34 cellular contexts compared by ENCODE assay signal in the genomic region with DNA sequence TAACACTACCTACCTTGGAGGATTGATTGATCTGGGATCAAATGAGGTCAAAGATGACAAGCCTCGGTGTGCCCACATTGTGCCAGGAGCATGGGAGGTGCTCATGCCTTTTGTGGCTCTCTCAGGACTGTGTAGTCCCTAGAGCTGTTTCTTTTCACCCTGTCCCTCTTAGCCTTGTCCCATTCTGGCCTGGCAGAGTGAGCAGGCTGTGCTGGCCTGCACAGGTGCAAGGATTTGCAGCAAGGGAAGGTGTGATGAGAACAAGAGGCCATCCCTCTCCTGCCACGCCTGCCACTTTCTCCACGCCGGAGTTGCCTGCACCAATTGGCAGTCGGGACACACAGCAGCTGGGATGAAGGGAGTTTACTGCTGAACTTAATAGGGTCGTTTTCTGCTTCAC.
"Had no signal": no experiment of that assay in that cellular context is flagged by ENCODE, and none has a peak within 500 bp of the region (broad histone marks: within the 10 kb centered on the region; RNA-seq: fewer than 3 reads in every experiment).

No MANE protein-coding gene starts in this region.

- FAIRE-seq: astrocyte, TTC549 had no signal

- H3K9me3 ChIP-seq: adrenal gland, body of pancreas, breast epithelium had no signal

- H3K4me3 ChIP-seq: adrenal gland, body of pancreas, breast epithelium had no signal

- ATAC-seq: activated CD8-positive, alpha-beta T cell treated with anti-CD3 and anti-CD28 coated beads for 36 hours; activated naive CD4-positive, alpha-beta T cell treated with anti-CD3 and anti-CD28 coated beads, Interleukin-2, amount 50 U/mL, for 72 hours; activated T-cell treated with anti-CD3 and anti-CD28 coated beads, Interleukin-2, amount 50 U/mL, for 4 hours; activated T-cell treated with anti-CD3 and anti-CD28 coated beads, Interleukin-2, amount 50 U/mL, for 72 hours; activated T-helper 17 cell treated with anti-CD3 and anti-CD28 coated beads, Interleukin-2, amount 50 U/mL, for 72 hours; body of pancreas had no signal

- H3K36me3 ChIP-seq: adrenal gland, brain microvascular endothelial cell, breast epithelium had no signal

- H3K4me1 ChIP-seq: adrenal gland, body of pancreas, breast epithelium had no signal

- H3K27ac ChIP-seq: adrenal gland, body of pancreas, brain microvascular endothelial cell, breast epithelium, VCaP had no signal

- DNase-seq: activated B cell treated with CpG ODN at 0.5 μM for 24 hours; activated CD4-positive, alpha-beta memory T cell treated with anti-CD3 and anti-CD28 coated beads for 36 hours; activated CD4-positive, alpha-beta T cell treated with anti-CD3 and anti-CD28 coated beads for 4 hours; activated CD4-positive, alpha-beta T cell treated with anti-CD3 and anti-CD28 coated beads, Interleukin-2, amount 10 ng/mL, durations not matched to agents 24 days and 14 days; activated CD4-positive, alpha-beta T cell treated with anti-CD3 and anti-CD28 coated beads, Interleukin-2, amount 50 U/mL, for 1 hour; activated CD4-positive, alpha-beta T cell treated with anti-CD3 and anti-CD28 coated beads, Interleukin-2, amount 50 U/mL, for 4 hours; activated CD4-positive, CD25-positive, alpha-beta regulatory T cell treated with anti-CD3 and anti-CD28 coated beads, Interleukin-2, amount 50 U/mL, for 72 hours; activated CD8-positive, alpha-beta memory T cell treated with anti-CD3 and anti-CD28 coated beads, Interleukin-2, amount 50 U/mL, for 4 hours; activated CD8-positive, alpha-beta T cell treated with anti-CD3 and anti-CD28 coated beads for 36 hours; activated effector memory CD4-positive, alpha-beta T cell treated with anti-CD3 and anti-CD28 coated beads, Interleukin-2, amount 50 U/mL, for 16 hours; activated gamma-delta T cell treated with Interleukin-2 at 50 U/mL for 16 hours; activated naive CD4-positive, alpha-beta T cell; activated naive CD4-positive, alpha-beta T cell treated with anti-CD3 and anti-CD28 coated beads for 36 hours; activated naive CD4-positive, alpha-beta T cell treated with anti-CD3 and anti-CD28 coated beads, Interleukin-2, amount 50 U/mL, for 16 hours; activated naive CD8-positive, alpha-beta T cell treated with anti-CD3 and anti-CD28 coated beads for 36 hours; activated T-cell treated with anti-CD3 and anti-CD28 coated beads for 4 hours; activated T-cell treated with anti-CD3 and anti-CD28 coated beads, Interleukin-2, amount 50 U/mL, for 1 hour; activated T-cell treated with anti-CD3 and anti-CD28 coated beads, Interleukin-2, amount 50 U/mL, for 4 hours; activated T-cell treated with anti-CD3 and anti-CD28 coated beads, Interleukin-2, amount 50 U/mL, for 72 hours; adrenal gland; amniotic stem cell; aorta; body of pancreas; brain microvascular endothelial cell; central memory CD4-positive, alpha-beta T cell; T-helper 1 cell; T-helper 2 cell; T-helper 9 cell had no signal

- H3K27me3 ChIP-seq: adrenal gland, body of pancreas, brain microvascular endothelial cell, breast epithelium had no signal
